10 cellular contexts compared by ENCODE assay signal in genomic region chr14:100303179-100303578, GRCh38. TPM values are rescaled to one million over a fixed set of nuclear protein-coding genes. Genes with fewer than 3 reads are reported as not detected.
DNase-seq lines count a peak whose midpoint lies in the region; ATAC-seq and TF ChIP-seq lines count a peak whose summit lies in the region.
"Had no signal": no experiment of that assay in that cellular context is flagged by ENCODE, and none has a peak within 500 bp of the region (broad histone marks: within the 10 kb centered on the region; RNA-seq: fewer than 3 reads in every experiment).

No MANE protein-coding gene starts in this region.

- no peak overlapping the region for H3K4me3 ChIP-seq in kidney epithelial cell (ENCODE audit: low read depth, low read length)

- H3K36me3 ChIP-seq in kidney epithelial cell (ENCODE audit: control insufficient read depth, insufficient read depth, low read length) = no peaks in the 10 kb centered on the region

- peak; percentile 77 for TF ChIP-seq CTCF in GM12872 (IDR thresholded peaks at IDR 0.05; ENCODE audit: insufficient read depth, low read depth, low read length)
- TF ChIP-seq CTCF in VCaP (conservative IDR thresholded peaks at IDR 0.05) = peak; percentile 59
- TF ChIP-seq CTCF in kidney epithelial cell (IDR thresholded peaks at IDR 0.05; ENCODE audit: insufficient read depth, low read length, poor library complexity, severe bottlenecking) = peak; percentile 68

- in situ Hi-C loops in ACHN (cut with HindIII; ENCODE audit: low pct_ligation_motif_present, low pct_unique_long_range_greater_than_20kb, low sequenced_read_pairs) = no loop called here

- peak overlapping the region; percentile 86 for H3K27ac ChIP-seq in VCaP

- ATAC-seq in HG03460 (IDR thresholded peaks at IDR 0.05; ENCODE audit: unreplicated experiment) (no peak), HG03521 (IDR thresholded peaks at IDR 0.05; ENCODE audit: unreplicated experiment) (no peak), HG03520 (IDR thresholded peaks at IDR 0.05; ENCODE audit: unreplicated experiment) (no peak)

- H3K27me3 ChIP-seq in kidney epithelial cell (ENCODE audit: control insufficient read depth, insufficient read depth, low read length) = no peaks in the 10 kb centered on the region

- peak; percentile 34 for DNase-seq in ACHN
- no peak for DNase-seq in kidney epithelial cell (ENCODE audit: low read depth)
- DNase-seq in stimulated activated CD4-positive, alpha-beta T cell treated with anti-CD3 and anti-CD28 coated beads, Interleukin-1b, Interleukin-23, amount 100 ng/mL, for 48 hours = no peak
- DNase-seq: activated gamma-delta T cell, naive B cell had no signal

RNA-seq across cellular contexts. Expression of gene SLC25A29, which starts 3.1 kb away (rescaled TPM):
- 93.7 and 114 TPM in 2 replicates for total RNA-seq in kidney epithelial cell

RNA-seq across cellular contexts. Expression of gene SLC25A47, which starts 20.0 kb away (rescaled TPM):
- not detected in 2 replicates for total RNA-seq in kidney epithelial cell
